In genomic region chr20:6492396-6493055, GRCh38 we compare ENCODE assay signal across 14 cellular contexts.
DNase-seq lines count a peak whose midpoint lies in the region; ATAC-seq, FAIRE-seq and TF ChIP-seq lines count a peak whose summit lies in the region.
"Had no signal": no experiment of that assay in that cellular context is flagged by ENCODE, and none has a peak within 500 bp of the region (broad histone marks: within the 10 kb centered on the region; RNA-seq: fewer than 3 reads in every experiment).

No MANE protein-coding gene starts in this region.

- peak overlapping the region in 51 of 59 donors; percentile 5 to 65 (median 36) for H3K4me3 ChIP-seq in dorsolateral prefrontal cortex
- no peak overlapping the region for H3K4me3 ChIP-seq in kidney (ENCODE audit: low read length in 2 of 2)

- no peaks in the 10 kb centered on the region for H3K79me2 ChIP-seq in H9 (ENCODE audit: insufficient read depth, low read length)

- no peak overlapping the region for H3K23ac ChIP-seq in H9 (ENCODE audit: insufficient read length, low read depth, low read length)

- H3K4me3 Mint-ChIP-seq in H9: no peak overlapping the region
- H3K4me3 Mint-ChIP-seq in nephron progenitor cell: no peak overlapping the region
- H3K4me3 Mint-ChIP-seq in CD14-positive monocyte: no peak overlapping the region
- H3K4me3 Mint-ChIP-seq: mesothelial cell of epicardium had no signal

- H4K5ac ChIP-seq in H9 (ENCODE audit: insufficient read length, low read depth, low read length): no peak overlapping the region

- H3K79me1 ChIP-seq in H9 (ENCODE audit: insufficient read depth, low read depth, low read length, poor library complexity, severe bottlenecking): no peaks in the 10 kb centered on the region

- H3K9me3 ChIP-seq in H9 (ENCODE audit: control insufficient read depth, low read depth, low read length) (no peaks in the 10 kb centered on the region), kidney (ENCODE audit: control insufficient read depth in 1 of 2, low read length in 2 of 2) (no peaks in the 10 kb centered on the region)

- no peak overlapping the region for H3T11ph ChIP-seq in H9 (ENCODE audit: low read length)

- no peak overlapping the region for H3K18ac ChIP-seq in H9 (ENCODE audit: insufficient read length, low read depth, low read length)

- no peak overlapping the region for H2BK20ac ChIP-seq in H9 (ENCODE audit: low read depth, low read length, poor library complexity, severe bottlenecking)

- H3K23me2 ChIP-seq in H9 (ENCODE audit: insufficient read length, low read depth, low read length, poor library complexity, severe bottlenecking): no peaks in the 10 kb centered on the region

- H3K4me2 ChIP-seq in H9 (ENCODE audit: insufficient read depth, insufficient read length, low read length): no peak overlapping the region

- no peak overlapping the region for H3K27ac ChIP-seq in H9 (ENCODE audit: insufficient read length, low read depth, low read length)
- peak overlapping the region in 38 of 59 donors; percentile 0 to 82 (median 52) for H3K27ac ChIP-seq in dorsolateral prefrontal cortex
- H3K27ac ChIP-seq in kidney (ENCODE audit: low read depth in 2 of 2, low read length in 2 of 2): no peak overlapping the region

- no peak overlapping the region for H3K14ac ChIP-seq in H9 (ENCODE audit: insufficient read depth, low read length)

- H2AK5ac ChIP-seq in H9 (ENCODE audit: insufficient read length, low read length): no peak overlapping the region

- no peaks in the 10 kb centered on the region for H4K20me1 ChIP-seq in H9 (ENCODE audit: control insufficient read depth, insufficient read depth, insufficient read length)

- H2BK15ac ChIP-seq in H9 (ENCODE audit: low read depth, low read length): no peak overlapping the region

- no peak overlapping the region for H3K56ac ChIP-seq in H9 (ENCODE audit: insufficient read length, low read depth, low read length)

- ATAC-seq in HG03196 (IDR thresholded peaks at IDR 0.05; ENCODE audit: unreplicated experiment): no peak
- no peak for ATAC-seq in HG02763 (IDR thresholded peaks at IDR 0.05; ENCODE audit: unreplicated experiment)

- DNase-seq in H9 (peak; percentile 26), NCI-H2196 (lab: John Stamatoyannopoulos, UW; ENCODE audit: unreplicated experiment) (peak; percentile 45), dorsolateral prefrontal cortex (no peak), nephron progenitor cell (no peak), kidney (no peak), CD14-positive monocyte (ENCODE audit: low spot score) (no peak)
- DNase-seq: activated CD4-positive, CD25-positive, alpha-beta regulatory T cell; cerebellar nuclear complex; DMS 273 treated with DMSO at 0.1 percent for 48 hours; NCI-H2107; SHP77 treated with DMSO at 0.1 percent for 48 hours had no signal

- no peak overlapping the region for H2AFZ ChIP-seq in H9 (ENCODE audit: low read length)

- H3K9ac ChIP-seq in H9 (ENCODE audit: extremely low read depth, insufficient read length, low read length): no peak overlapping the region
- H3K9ac ChIP-seq in kidney (ENCODE audit: low read length in 2 of 2): no peak overlapping the region

- no peaks in the 10 kb centered on the region for H3K27me3 Mint-ChIP-seq in H9 (ENCODE audit: low read depth)
- H3K27me3 Mint-ChIP-seq in nephron progenitor cell (ENCODE audit: low read depth, poor library complexity): no peaks in the 10 kb centered on the region
- peaks cover 0 to 2% (median 2%) of the 10 kb centered on the region in 3 donors for H3K27me3 Mint-ChIP-seq in CD14-positive monocyte (ENCODE audit: low read depth in 3 of 3)

- intact Hi-C loops in dorsolateral prefrontal cortex (cut with DNase I): no loop called here
- intact Hi-C loops in kidney (cut with DNase I): no loop called here
- intact Hi-C loops in CD14-positive monocyte (cut with micrococcal nuclease): no loop called here

- H3K36me3 ChIP-seq in kidney (ENCODE audit: control insufficient read depth in 1 of 2, insufficient read depth in 2 of 2, low read length in 2 of 2): no peaks in the 10 kb centered on the region

- no peak for TF ChIP-seq CTCF in H9 (conservative IDR thresholded peaks at IDR 0.05)
- no peak for TF ChIP-seq CTCF in dorsolateral prefrontal cortex (IDR thresholded peaks at IDR 0.05 in 54 of 56, conservative IDR thresholded peaks at IDR 0.05 in 2 of 56; ENCODE audit: low read depth in 1 of 56, partially characterized antibody in 56 of 56)
- TF ChIP-seq CTCF in nephron progenitor cell (IDR thresholded peaks at IDR 0.05): no peak
- no peak for TF ChIP-seq CTCF in kidney (IDR thresholded peaks at IDR 0.05; ENCODE audit: borderline replicate concordance, extremely low read depth, insufficient read depth)
- TF ChIP-seq CTCF in CD14-positive monocyte (IDR thresholded peaks at IDR 0.05): no peak

- H3K27me3 ChIP-seq in H9 (ENCODE audit: insufficient read depth, low read length): no peaks in the 10 kb centered on the region
- no peaks in the 10 kb centered on the region for H3K27me3 ChIP-seq in dorsolateral prefrontal cortex

- no peaks in the 10 kb centered on the region for H3K36me3 Mint-ChIP-seq in H9 (ENCODE audit: insufficient read depth in 1 of 3, low read depth in 3 of 3)
- H3K36me3 Mint-ChIP-seq in nephron progenitor cell (ENCODE audit: low read depth): no peaks in the 10 kb centered on the region
- H3K36me3 Mint-ChIP-seq in CD14-positive monocyte: no peaks in the 10 kb centered on the region
- H3K36me3 Mint-ChIP-seq: mesothelial cell of epicardium had no signal

- WGBS in H9 (ENCODE audit: extremely low coverage, insufficient read length, low lambda C conversion rate): no CpG with 5 or more reads among the region's 6 CpGs

- no peaks in the 10 kb centered on the region for H3K9me3 Mint-ChIP-seq in H9
- H3K9me3 Mint-ChIP-seq in nephron progenitor cell: no peaks in the 10 kb centered on the region
- peaks cover 0 to 2% (median 0%) of the 10 kb centered on the region in 7 donors for H3K9me3 Mint-ChIP-seq in CD14-positive monocyte

- H3K4me1 ChIP-seq in H9 (ENCODE audit: insufficient read depth, low read length) (no peaks in the 10 kb centered on the region; the same call in 1 of the 2 replicates), kidney (ENCODE audit: control insufficient read depth in 1 of 2, insufficient read depth in 1 of 2, low read depth in 1 of 2, low read length in 2 of 2) (no peaks in the 10 kb centered on the region)

- H4K8ac ChIP-seq in H9 (replicated peaks; ENCODE audit: insufficient read length, low read depth, low read length): no peak overlapping the region

- H2BK12ac ChIP-seq in H9 (ENCODE audit: insufficient read length, low read depth, low read length): no peak overlapping the region

- no peak overlapping the region for H2BK5ac ChIP-seq in H9 (ENCODE audit: insufficient read length, low read length)

- H3K4ac ChIP-seq in H9 (ENCODE audit: low read depth, low read length): no peak overlapping the region

- H4K91ac ChIP-seq in H9 (ENCODE audit: insufficient read length, low read depth, low read length): no peak overlapping the region

- H3K27ac Mint-ChIP-seq in H9 (peak overlapping the region in 2 of 3 experiments; percentile 4 to 36; a peak in 1 of 7 replicates), nephron progenitor cell (peak overlapping the region; percentile 4), CD14-positive monocyte (no peak overlapping the region)
- H3K27ac Mint-ChIP-seq: mesothelial cell of epicardium had no signal

- no peak for FAIRE-seq in kidney (lab: Jason Lieb, UNC)

- H3K4me1 Mint-ChIP-seq in H9 (peaks cover 6 to 7% of the 10 kb centered on the region in 2 experiments), nephron progenitor cell (peaks cover 21% of the 10 kb centered on the region), CD14-positive monocyte (peaks cover 6% of the 10 kb centered on the region)

- no peak overlapping the region for H2BK120ac ChIP-seq in H9 (ENCODE audit: low read depth, low read length, poor library complexity, severe bottlenecking)

Comparison
In these comparisons a context has a peak if more than half of its experiments do, and no peak if none do; other contexts are left out.
1. DNase-seq: peak in H9 (single experiment) and NCI-H2196 (single experiment); none in dorsolateral prefrontal cortex (0 of 10), nephron progenitor cell (single experiment), kidney (single experiment) and CD14-positive monocyte (single experiment).
2. H3K27ac ChIP-seq: peak in dorsolateral prefrontal cortex (38 of 59); none in H9 (single experiment) and kidney (0 of 2).
3. H3K27ac Mint-ChIP-seq: peak in H9 (2 of 3) and nephron progenitor cell (single experiment); none in CD14-positive monocyte (0 of 7).
4. H3K4me3 ChIP-seq: peak in dorsolateral prefrontal cortex (51 of 59); none in kidney (0 of 2).